8 cellular contexts compared by ENCODE assay signal in the genomic region with DNA sequence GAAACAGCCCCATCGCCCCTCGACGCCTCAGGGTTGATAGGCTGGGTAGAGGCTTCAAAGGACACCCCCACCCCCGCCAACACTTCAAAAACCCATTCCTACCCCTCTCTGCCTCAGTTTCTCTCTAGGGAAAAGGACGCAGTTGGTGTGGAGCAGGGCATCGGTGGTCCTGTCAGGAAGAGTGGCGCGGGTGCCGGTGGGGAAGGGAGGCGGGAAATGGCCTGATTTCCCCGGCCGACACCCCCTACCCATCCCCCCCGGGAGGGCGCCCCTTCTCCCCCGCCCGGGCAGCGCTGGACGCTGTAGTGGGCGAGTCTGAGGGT. TPM values are rescaled to one million over a fixed set of nuclear protein-coding genes. Genes with fewer than 3 reads are reported as not detected.
A peak's percentile ranks its signal among the peaks of the same experiment; 100 is the strongest.
DNase-seq lines count a peak whose midpoint lies in the region; ATAC-seq and TF ChIP-seq lines count a peak whose summit lies in the region.

No MANE protein-coding gene starts in this region.

- H3K27me3 Mint-ChIP-seq in activated T-helper 17 cell treated with anti-CD3 and anti-CD28 coated beads, Interleukin-2, amount 50 U/mL, for 72 hours = peaks cover 3% of the 10 kb centered on the region

- DNase-seq in BE2C (no peak), HEK293T (ENCODE audit: extremely low spot score) (no peak), kidney epithelial cell (ENCODE audit: low read depth) (no peak), tibial artery (no peak), erythroblast (lab: John Stamatoyannopoulos, UW) (no peak), SKM-1 treated with dmso at 0.1 percent for 144 hours (lab: John Stamatoyannopoulos, UW; ENCODE audit: unreplicated experiment) (no peak), inferior parietal cortex (ENCODE audit: extremely low spot score) (no peak)

- POLR2A ChIA-PET in HEK293T (lab: Yijun Ruan, JAX) = interaction anchor here (0.6 to 3.9 kb wide), 11 partner anchors 9 to 81 kb away, joined by 3 to 29 read pairs (median 7); a partner anchor contains a TSS

- H3K27ac Mint-ChIP-seq in activated T-helper 17 cell treated with anti-CD3 and anti-CD28 coated beads, Interleukin-2, amount 50 U/mL, for 72 hours = no peak overlapping the region

- CTCF ChIA-PET in HEK293T (lab: Yijun Ruan, JAX) = interaction anchor here (3.4 kb wide), 1 partner anchor 17 kb away, joined by 24 read pairs; no protein-coding TSS in a partner anchor

- H3K27ac ChIP-seq in tibial artery = peak overlapping the region; percentile 91 to 95

- H3K9me3 ChIP-seq in BE2C (no peaks in the 10 kb centered on the region), tibial artery (no peaks in the 10 kb centered on the region)

- ATAC-seq in activated T-helper 17 cell treated with anti-CD3 and anti-CD28 coated beads, Interleukin-2, amount 50 U/mL, for 72 hours (replicated peaks) = no peak

- H3K4me3 Mint-ChIP-seq in activated T-helper 17 cell treated with anti-CD3 and anti-CD28 coated beads, Interleukin-2, amount 50 U/mL, for 72 hours = peak overlapping the region; percentile 85

- H3K27me3 ChIP-seq in BE2C (no peaks in the 10 kb centered on the region), kidney epithelial cell (ENCODE audit: control insufficient read depth, insufficient read depth, low read length) (no peaks in the 10 kb centered on the region), tibial artery (no peaks in the 10 kb centered on the region)

- peaks cover 3% of the 10 kb centered on the region for H3K9me3 Mint-ChIP-seq in activated T-helper 17 cell treated with anti-CD3 and anti-CD28 coated beads, Interleukin-2, amount 50 U/mL, for 72 hours

- H3K4me1 ChIP-seq in BE2C (no peaks in the 10 kb centered on the region; the same call in 1 of the 2 replicates), tibial artery (peaks cover 0 to 18% (median 9%) of the 10 kb centered on the region in 4 donors)

- peaks cover 11% of the 10 kb centered on the region for H3K4me1 Mint-ChIP-seq in activated T-helper 17 cell treated with anti-CD3 and anti-CD28 coated beads, Interleukin-2, amount 50 U/mL, for 72 hours

- TF ChIP-seq POLR2A in erythroblast (IDR thresholded peaks at IDR 0.05; ENCODE audit: low read length) = no peak

- peak overlapping the region; percentile 70 for H3K4me3 ChIP-seq in BE2C (ENCODE audit: low read depth, low read length)
- peak overlapping the region; percentile 76 for H3K4me3 ChIP-seq in kidney epithelial cell (ENCODE audit: low read depth, low read length)
- H3K4me3 ChIP-seq in tibial artery = peak overlapping the region; percentile 65 to 90

- intact Hi-C loops in tibial artery (cut with DNase I; ENCODE audit: low total_unique reads) = loop anchor here (1.0 kb wide), 1 partner anchor 19 kb away; no protein-coding TSS in a partner anchor

- peaks cover 6% of the 10 kb centered on the region; the same call in 1 of the 2 replicates for H3K36me3 ChIP-seq in BE2C
- no peaks in the 10 kb centered on the region for H3K36me3 ChIP-seq in kidney epithelial cell (ENCODE audit: control insufficient read depth, insufficient read depth, low read length)
- peaks cover 0 to 24% (median 6%) of the 10 kb centered on the region in 3 donors for H3K36me3 ChIP-seq in tibial artery

- H3K36me3 Mint-ChIP-seq in activated T-helper 17 cell treated with anti-CD3 and anti-CD28 coated beads, Interleukin-2, amount 50 U/mL, for 72 hours (ENCODE audit: low read depth) = peaks cover 4% of the 10 kb centered on the region

- TF ChIP-seq CTCF in BE2C (IDR thresholded peaks at IDR 0.05; ENCODE audit: low read depth, low read length) = no peak
- TF ChIP-seq CTCF in kidney epithelial cell (IDR thresholded peaks at IDR 0.05; ENCODE audit: insufficient read depth, low read length, poor library complexity, severe bottlenecking) = no peak
- TF ChIP-seq CTCF in tibial artery (IDR thresholded peaks at IDR 0.05) = no peak

TF ChIP-seq in HEK293T, 16 proteins besides CTCF, POLR2A, EP300 and RAD21:
- TF ChIP-seq BHLHE40 (IDR thresholded peaks at IDR 0.05; ENCODE audit: borderline replicate concordance) = no peak
- TF ChIP-seq ARNT (IDR thresholded peaks at IDR 0.05) = no peak
- peak; percentile 81 for TF ChIP-seq L3MBTL2 (conservative IDR thresholded peaks at IDR 0.05)

RNA-seq across cellular contexts. Expression of a gene that starts 0.4 kb away (rescaled TPM):
- 55.0 TPM for polyA plus RNA-seq in BE2C (2012; ENCODE audit: insufficient read depth, insufficient read length, low read depth)
- 1 to 10 TPM; 4.3 to 5.2 TPM for total RNA-seq in activated T-helper 17 cell treated with anti-CD3 and anti-CD28 coated beads, Interleukin-2, amount 50 U/mL, for 72 hours
- total RNA-seq in kidney epithelial cell = 36.9 and 37.5 TPM in 2 replicates

RNA-seq across cellular contexts. Expression of a gene that starts 21.9 kb away (rescaled TPM):
- polyA plus RNA-seq in BE2C (2012; ENCODE audit: insufficient read depth, insufficient read length, low read depth) = 27.4 TPM
- 1 to 10 TPM; 4.0 to 6.5 TPM for total RNA-seq in activated T-helper 17 cell treated with anti-CD3 and anti-CD28 coated beads, Interleukin-2, amount 50 U/mL, for 72 hours
- 10.2 and 13.1 TPM in 2 replicates for total RNA-seq in kidney epithelial cell

RNA-seq across cellular contexts. Expression of a gene that starts 33.3 kb away (rescaled TPM):
- 157 TPM for polyA plus RNA-seq in BE2C (2012; ENCODE audit: insufficient read depth, insufficient read length, low read depth)
- 10 to 100 TPM; 13.4 to 20.0 TPM for total RNA-seq in activated T-helper 17 cell treated with anti-CD3 and anti-CD28 coated beads, Interleukin-2, amount 50 U/mL, for 72 hours
- 409 and 519 TPM in 2 replicates for total RNA-seq in kidney epithelial cell

RNA-seq across cellular contexts. Expression of a gene that starts 49.9 kb away (rescaled TPM):
- 72.9 TPM for polyA plus RNA-seq in BE2C (2012; ENCODE audit: insufficient read depth, insufficient read length, low read depth)
- 10 to 100 TPM; 16.0 to 16.6 TPM for total RNA-seq in activated T-helper 17 cell treated with anti-CD3 and anti-CD28 coated beads, Interleukin-2, amount 50 U/mL, for 72 hours
- total RNA-seq in kidney epithelial cell = 16.1 and 23.3 TPM in 2 replicates

RNA-seq across cellular contexts. Expression of a gene that starts 56.7 kb away (rescaled TPM):
- 4.6 TPM for polyA plus RNA-seq in BE2C (2012; ENCODE audit: insufficient read depth, insufficient read length, low read depth)
- total RNA-seq in activated T-helper 17 cell treated with anti-CD3 and anti-CD28 coated beads, Interleukin-2, amount 50 U/mL, for 72 hours = 1 to 10 TPM; 5.2 to 6.0 TPM
- total RNA-seq in kidney epithelial cell = 8.0 and 8.1 TPM in 2 replicates

Comparison
In these comparisons a context has a peak if more than half of its experiments do, and no peak if none do; other contexts are left out.
1. RNA of a gene that starts 33.3 kb away (total RNA-seq): 409 to 519 TPM in kidney epithelial cell; 13.4 to 20.0 TPM in activated T-helper 17 cell treated with anti-CD3 and anti-CD28 coated beads, Interleukin-2, amount 50 U/mL, for 72 hours; every median in the first group is over 10 times any median in the second.
2. Peak in every context shown above with its lines, with median percentiles within 50 percentile points of each other: H3K4me3 ChIP-seq.